Comparison of ENCODE assay signal across 8 cellular contexts in the genomic region with DNA sequence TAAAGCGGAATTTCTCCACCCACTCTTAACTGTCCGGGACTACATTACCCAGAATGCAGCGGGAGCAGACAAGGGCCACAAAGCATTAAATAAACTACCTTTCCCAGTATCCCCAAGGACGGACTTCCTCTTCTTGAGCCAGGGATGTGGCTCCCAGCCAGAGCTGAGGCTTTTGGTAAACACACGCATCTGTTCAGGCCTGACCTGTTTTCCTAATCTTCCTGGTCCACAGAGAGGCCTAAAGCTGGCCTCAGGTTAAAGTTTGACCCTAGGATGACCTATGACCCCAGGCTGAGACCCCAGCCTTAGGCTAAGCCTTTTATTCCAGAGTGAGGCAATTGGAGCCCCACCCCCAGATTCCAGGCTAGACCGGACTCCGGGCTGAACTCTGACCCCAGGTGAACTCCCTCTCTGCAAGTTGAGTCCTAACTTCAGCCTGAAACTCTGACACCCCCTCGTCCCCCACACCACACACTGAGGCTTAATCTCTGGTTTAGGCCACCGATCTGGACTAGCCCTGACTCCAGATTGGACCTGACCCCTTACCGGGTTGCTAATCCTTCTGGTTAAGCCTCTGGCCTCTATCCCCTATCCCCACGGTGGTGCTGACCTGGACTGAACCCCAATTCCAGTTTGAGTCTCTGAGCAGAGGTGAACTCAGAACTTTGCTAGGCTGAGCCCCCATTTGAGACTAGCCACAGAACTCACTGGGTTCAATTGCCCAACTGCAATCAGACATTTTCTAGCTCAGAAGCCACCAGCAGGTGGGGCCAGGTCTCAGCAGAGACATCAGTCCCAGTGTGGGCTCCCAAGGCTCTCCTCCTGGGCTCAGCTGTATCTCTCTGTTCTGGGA. TPM values are rescaled to one million over a fixed set of nuclear protein-coding genes. Genes with fewer than 3 reads are reported as not detected.
DNase-seq lines count a peak whose midpoint lies in the region; ATAC-seq and TF ChIP-seq lines count a peak whose summit lies in the region.

No MANE protein-coding gene starts in this region.

- no peak for ATAC-seq in HG03139 (IDR thresholded peaks at IDR 0.05; ENCODE audit: unreplicated experiment)

- peak; percentile 76 for TF ChIP-seq RAD21 in Ishikawa (IDR thresholded peaks at IDR 0.05; ENCODE audit: low read depth)

- DNase-seq in GM12864 (ENCODE audit: low read depth) (peak; percentile 79), SK-MEL-5 (ENCODE audit: low read depth, low spot score) (peak; percentile 81), globus pallidus (ENCODE audit: low spot score) (peak; percentile 80), osteocyte (ENCODE audit: extremely low spot score, unreplicated experiment) (no peak), type B pancreatic cell (ENCODE audit: extremely low spot score, unreplicated experiment) (no peak)
- peak; percentile 93 for DNase-seq in activated naive CD4-positive, alpha-beta T cell treated with anti-CD3 and anti-CD28 coated beads for 36 hours

- intact Hi-C loops in activated naive CD4-positive, alpha-beta T cell treated with anti-CD3 and anti-CD28 coated beads for 36 hours (cut with micrococcal nuclease): loop anchor here (1.0 to 5.0 kb wide), 11 partner anchors 29 to 627 kb away; a partner anchor contains a TSS

- peak overlapping the region; percentile 27 for H3K4me3 ChIP-seq in GM12864 (ENCODE audit: low read depth, low read length)

- no peak for TF ChIP-seq EP300 in Ishikawa (IDR thresholded peaks at IDR 0.05; ENCODE audit: borderline replicate concordance)

- peak overlapping the region; percentile 98 for H3K27ac Mint-ChIP-seq in activated naive CD4-positive, alpha-beta T cell treated with anti-CD3 and anti-CD28 coated beads for 36 hours
- H3K27ac Mint-ChIP-seq in osteocyte (ENCODE audit: unreplicated experiment): peak overlapping the region; percentile 97
- peak overlapping the region; percentile 93 for H3K27ac Mint-ChIP-seq in type B pancreatic cell

- peaks cover 40% of the 10 kb centered on the region for H3K4me1 Mint-ChIP-seq in activated naive CD4-positive, alpha-beta T cell treated with anti-CD3 and anti-CD28 coated beads for 36 hours (ENCODE audit: low read depth)
- H3K4me1 Mint-ChIP-seq in osteocyte (ENCODE audit: unreplicated experiment) (peaks cover 51% of the 10 kb centered on the region), type B pancreatic cell (ENCODE audit: unreplicated experiment) (peaks cover 32% of the 10 kb centered on the region)

- H3K36me3 Mint-ChIP-seq in activated naive CD4-positive, alpha-beta T cell treated with anti-CD3 and anti-CD28 coated beads for 36 hours (ENCODE audit: low read depth): peaks cover 14% of the 10 kb centered on the region
- H3K36me3 Mint-ChIP-seq in osteocyte (ENCODE audit: unreplicated experiment): peaks cover 3% of the 10 kb centered on the region
- no peaks in the 10 kb centered on the region for H3K36me3 Mint-ChIP-seq in type B pancreatic cell

- no peaks in the 10 kb centered on the region for H3K9me3 Mint-ChIP-seq in activated naive CD4-positive, alpha-beta T cell treated with anti-CD3 and anti-CD28 coated beads for 36 hours
- H3K9me3 Mint-ChIP-seq in osteocyte (ENCODE audit: unreplicated experiment) (no peaks in the 10 kb centered on the region), type B pancreatic cell (no peaks in the 10 kb centered on the region)

- no peaks in the 10 kb centered on the region for H3K27me3 Mint-ChIP-seq in activated naive CD4-positive, alpha-beta T cell treated with anti-CD3 and anti-CD28 coated beads for 36 hours (ENCODE audit: low read depth)
- H3K27me3 Mint-ChIP-seq in osteocyte (ENCODE audit: unreplicated experiment) (no peaks in the 10 kb centered on the region), type B pancreatic cell (no peaks in the 10 kb centered on the region)

- H3K4me3 Mint-ChIP-seq in activated naive CD4-positive, alpha-beta T cell treated with anti-CD3 and anti-CD28 coated beads for 36 hours: peak overlapping the region; percentile 98
- H3K4me3 Mint-ChIP-seq in osteocyte (ENCODE audit: unreplicated experiment) (peak overlapping the region; percentile 95), type B pancreatic cell (peak overlapping the region; percentile 96)

- CTCF ChIA-PET in activated naive CD4-positive, alpha-beta T cell treated with anti-CD3 and anti-CD28 coated beads for 36 hours (lab: Charles Lee): interaction anchor here (0.6 to 2.3 kb wide), 8 partner anchors 31 to 605 kb away, joined by 3 to 46 read pairs (median 4); a partner anchor contains a TSS

- TF ChIP-seq CTCF in GM12864 (IDR thresholded peaks at IDR 0.05; ENCODE audit: low read depth, low read length, missing control alignments): peak; percentile 77
- peak; percentile 77 for TF ChIP-seq CTCF in osteocyte (IDR thresholded peaks at IDR 0.05)
- TF ChIP-seq CTCF in type B pancreatic cell (conservative IDR thresholded peaks at IDR 0.05): peak; percentile 69

- in situ Hi-C loops in SK-MEL-5 (cut with HindIII; ENCODE audit: low pct_unique_long_range_greater_than_20kb, low sequenced_read_pairs): no loop called here

TF ChIP-seq in Ishikawa, 13 proteins besides CTCF, POLR2A, EP300 and RAD21 (continues in another document):
- no peak for TF ChIP-seq TCF12 (IDR thresholded peaks at IDR 0.05; ENCODE audit: low read depth)
- 0 out of 2 replicates have a peak, but pooled peaks have one; percentile 48 for TF ChIP-seq EGR1 (IDR thresholded peaks at IDR 0.05)
- TF ChIP-seq TAF1 (IDR thresholded peaks at IDR 0.05; ENCODE audit: low read depth): no peak
- TF ChIP-seq CEBPB (IDR thresholded peaks at IDR 0.05): peak; percentile 42
- TF ChIP-seq, protein P1, sequence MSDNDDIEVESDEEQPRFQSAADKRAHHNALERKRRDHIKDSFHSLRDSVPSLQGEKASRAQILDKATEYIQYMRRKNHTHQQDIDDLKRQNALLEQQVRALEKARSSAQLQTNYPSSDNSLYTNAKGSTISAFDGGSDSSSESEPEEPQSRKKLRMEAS (IDR thresholded peaks at IDR 0.05): no peak; the same call in 1 of the 2 replicates
- TF ChIP-seq, protein P2, sequence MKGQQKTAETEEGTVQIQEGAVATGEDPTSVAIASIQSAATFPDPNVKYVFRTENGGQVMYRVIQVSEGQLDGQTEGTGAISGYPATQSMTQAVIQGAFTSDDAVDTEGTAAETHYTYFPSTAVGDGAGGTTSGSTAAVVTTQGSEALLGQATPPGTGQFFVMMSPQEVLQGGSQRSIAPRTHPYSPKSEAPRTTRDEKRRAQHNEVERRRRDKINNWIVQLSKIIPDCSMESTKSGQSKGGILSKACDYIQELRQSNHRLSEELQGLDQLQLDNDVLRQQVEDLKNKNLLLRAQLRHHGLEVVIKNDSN (IDR thresholded peaks at IDR 0.05): no peak
- TF ChIP-seq FOXM1 (IDR thresholded peaks at IDR 0.05; ENCODE audit: borderline replicate concordance, low read depth): no peak
- TF ChIP-seq ZBTB7A (IDR thresholded peaks at IDR 0.05; ENCODE audit: low read depth): 0 out of 2 replicates have a peak, but pooled peaks have one; percentile 28
- peak; percentile 88 for TF ChIP-seq NFIC (IDR thresholded peaks at IDR 0.05)

RNA-seq across cellular contexts. Expression of a gene that starts 0.7 kb away (rescaled TPM):
- 49.4 and 56.8 TPM in 2 replicates for total RNA-seq in SK-MEL-5 (2014; rRNA removed; shearing (Covaris generic))
- 64.6 and 68.4 TPM in 2 replicates for polyA plus RNA-seq in SK-MEL-5 (2015; cell fraction: cytosol; rRNA removed)
- 146 and 154 TPM in 2 replicates for polyA plus RNA-seq in SK-MEL-5 (2015; cell fraction: nucleus; rRNA removed)
- total RNA-seq in activated naive CD4-positive, alpha-beta T cell treated with anti-CD3 and anti-CD28 coated beads for 36 hours: 10 to 100 TPM; 54.0 to 59.9 TPM
- total RNA-seq in osteocyte (45.4 and 51.5 TPM in 2 replicates), type B pancreatic cell (ENCODE audit: low replicate concordance) (55.4 and 56.1 TPM in 2 replicates)

RNA-seq across cellular contexts. Expression of a gene that starts 1.4 kb away (rescaled TPM):
- total RNA-seq in SK-MEL-5 (2014; rRNA removed; shearing (Covaris generic)): 11.5 and 11.6 TPM in 2 replicates
- polyA plus RNA-seq in SK-MEL-5 (2015; cell fraction: cytosol; rRNA removed): 17.1 and 24.0 TPM in 2 replicates
- 104 and 116 TPM in 2 replicates for polyA plus RNA-seq in SK-MEL-5 (2015; cell fraction: nucleus; rRNA removed)
- 10 to 100 TPM; 56.2 to 61.1 TPM for total RNA-seq in activated naive CD4-positive, alpha-beta T cell treated with anti-CD3 and anti-CD28 coated beads for 36 hours
- total RNA-seq in osteocyte: 51.1 and 53.8 TPM in 2 replicates
- total RNA-seq in type B pancreatic cell (ENCODE audit: low replicate concordance): 35.1 and 42.3 TPM in 2 replicates

RNA-seq across cellular contexts. Expression of a gene that starts 17.6 kb away (rescaled TPM):
- not detected in 2 replicates for total RNA-seq in SK-MEL-5 (2014; rRNA removed; shearing (Covaris generic))
- 1.2 and 2.8 TPM in 2 replicates for polyA plus RNA-seq in SK-MEL-5 (2015; cell fraction: cytosol; rRNA removed)
- polyA plus RNA-seq in SK-MEL-5 (2015; cell fraction: nucleus; rRNA removed): 0.49 and 0.64 TPM in 2 replicates
- under 1 TPM; 0.81 to 0.94 TPM for total RNA-seq in activated naive CD4-positive, alpha-beta T cell treated with anti-CD3 and anti-CD28 coated beads for 36 hours
- total RNA-seq in osteocyte (0.56 TPM in 1 of 2 replicates, not detected in the other), type B pancreatic cell (ENCODE audit: low replicate concordance) (8.2 and 14.2 TPM in 2 replicates)

RNA-seq across cellular contexts. Expression of a gene that starts 29.1 kb away (rescaled TPM):
- 0.32 and 0.34 TPM in 2 replicates for total RNA-seq in SK-MEL-5 (2014; rRNA removed; shearing (Covaris generic))
- polyA plus RNA-seq in SK-MEL-5 (2015; cell fraction: cytosol; rRNA removed): 1.3 and 1.5 TPM in 2 replicates
- polyA plus RNA-seq in SK-MEL-5 (2015; cell fraction: nucleus; rRNA removed): 1.3 and 3.5 TPM in 2 replicates
- total RNA-seq in activated naive CD4-positive, alpha-beta T cell treated with anti-CD3 and anti-CD28 coated beads for 36 hours: 10 to 100 TPM; 23.2 to 24.9 TPM
- total RNA-seq in osteocyte: not detected in 2 replicates
- 17.4 and 47.5 TPM in 2 replicates for total RNA-seq in type B pancreatic cell (ENCODE audit: low replicate concordance)

RNA-seq across cellular contexts. Expression of a gene that starts 34.4 kb away (rescaled TPM):
- total RNA-seq in SK-MEL-5 (2014; rRNA removed; shearing (Covaris generic)): not detected in 2 replicates
- not detected in 2 replicates for polyA plus RNA-seq in SK-MEL-5 (2015; cell fraction: cytosol; rRNA removed)
- polyA plus RNA-seq in SK-MEL-5 (2015; cell fraction: nucleus; rRNA removed): not detected in 2 replicates
- 100 to 1,000 TPM in 1 of 2 experiments, 10 to 100 TPM in 1; 93.6 to 103 TPM for total RNA-seq in activated naive CD4-positive, alpha-beta T cell treated with anti-CD3 and anti-CD28 coated beads for 36 hours
- total RNA-seq in osteocyte: not detected in 2 replicates
- total RNA-seq in type B pancreatic cell (ENCODE audit: low replicate concordance): not detected in 2 replicates

Comparison
In these comparisons a context has a peak if more than half of its experiments do, and no peak if none do; other contexts are left out.
1. DNase-seq: peak in GM12864 (single experiment), SK-MEL-5 (single experiment), activated naive CD4-positive, alpha-beta T cell treated with anti-CD3 and anti-CD28 coated beads for 36 hours (single experiment) and globus pallidus (single experiment); none in osteocyte (single experiment) and type B pancreatic cell (single experiment).
2. Peak in every context shown above with its lines, with median percentiles within 50 percentile points of each other: CTCF ChIP-seq, H3K27ac Mint-ChIP-seq and H3K4me3 Mint-ChIP-seq.